ENCODE assay signal across 10 cellular contexts in genomic region chr11:26905368-26905767, GRCh38.
DNase-seq lines count a peak whose midpoint lies in the region; ATAC-seq and TF ChIP-seq lines count a peak whose summit lies in the region.
"Had no signal": no experiment of that assay in that cellular context is flagged by ENCODE, and none has a peak within 500 bp of the region (broad histone marks: within the 10 kb centered on the region; RNA-seq: fewer than 3 reads in every experiment).

No MANE protein-coding gene starts in this region.

- peaks cover 3% of the 10 kb centered on the region for H3K9me3 Mint-ChIP-seq in nephron
- H3K9me3 Mint-ChIP-seq in activated naive CD8-positive, alpha-beta T cell treated with anti-CD3 and anti-CD28 coated beads for 36 hours, result peaks cover 1% of the 10 kb centered on the region
- H3K9me3 Mint-ChIP-seq: neural crest cell had no signal

- H3K9me2 ChIP-seq in MM.1S (replicated peaks; ENCODE audit: insufficient read depth, low read length), result no peaks in the 10 kb centered on the region

- H4K20me1 ChIP-seq in MM.1S (ENCODE audit: insufficient read depth, low read length), result no peaks in the 10 kb centered on the region

- DNase-seq in ELF-1 (ENCODE audit: low read depth, low spot score), result peak; percentile 8
- peak; percentile 97 for DNase-seq in NCI-H69 (lab: John Stamatoyannopoulos, UW)
- peak; percentile 59 for DNase-seq in choroid plexus epithelial cell (ENCODE audit: low read depth)
- no peak for DNase-seq in activated naive CD8-positive, alpha-beta T cell treated with anti-CD3 and anti-CD28 coated beads for 36 hours
- DNase-seq in stimulated activated CD8-positive, alpha-beta memory T cell treated with anti-CD3 and anti-CD28 coated beads, Interleukin-4, amount 100 ng/mL, for 48 hours, result no peak
- no peak for DNase-seq in MM.1S
- no peak for DNase-seq in Right ventricle myocardium superior
- DNase-seq: activated T-cell treated with anti-CD3 and anti-CD28 coated beads, Interleukin-2, amount 50 U/mL, for 1 hour had no signal

- no peak overlapping the region for H3K9ac ChIP-seq in MM.1S (ENCODE audit: low read length)

- intact Hi-C loops in Right ventricle myocardium superior (cut with DNase I), result no loop called here

- no peaks in the 10 kb centered on the region for H3K79me2 ChIP-seq in MM.1S (ENCODE audit: low read length)

- no peaks in the 10 kb centered on the region for H3K36me3 ChIP-seq in MM.1S (replicated peaks; ENCODE audit: insufficient read depth, low read length)

- H3K4me3 Mint-ChIP-seq in nephron, result no peak overlapping the region
- H3K4me3 Mint-ChIP-seq in activated naive CD8-positive, alpha-beta T cell treated with anti-CD3 and anti-CD28 coated beads for 36 hours, result no peak overlapping the region
- H3K4me3 Mint-ChIP-seq: neural crest cell had no signal

- H3K4me1 Mint-ChIP-seq in nephron, result peaks cover 45% of the 10 kb centered on the region
- no peaks in the 10 kb centered on the region for H3K4me1 Mint-ChIP-seq in activated naive CD8-positive, alpha-beta T cell treated with anti-CD3 and anti-CD28 coated beads for 36 hours

- no peak overlapping the region for H3K4me2 ChIP-seq in MM.1S (ENCODE audit: low read depth, low read length)

- H3K27ac Mint-ChIP-seq in nephron, result peak overlapping the region in 2 of 3 experiments; percentile 11 to 23
- H3K27ac Mint-ChIP-seq in activated naive CD8-positive, alpha-beta T cell treated with anti-CD3 and anti-CD28 coated beads for 36 hours, result no peak overlapping the region

- no peaks in the 10 kb centered on the region for H3K36me3 Mint-ChIP-seq in nephron (ENCODE audit: low read depth)
- H3K36me3 Mint-ChIP-seq in activated naive CD8-positive, alpha-beta T cell treated with anti-CD3 and anti-CD28 coated beads for 36 hours, result no peaks in the 10 kb centered on the region

- no peak overlapping the region for H2AFZ ChIP-seq in MM.1S (ENCODE audit: low read length)

- no peaks in the 10 kb centered on the region for H3K27me3 ChIP-seq in MM.1S (replicated peaks; ENCODE audit: insufficient read depth, low read length)

- H3K4me3 ChIP-seq in choroid plexus epithelial cell (ENCODE audit: low read depth, low read length), result no peak overlapping the region
- H3K4me3 ChIP-seq in MM.1S (ENCODE audit: low read length), result no peak overlapping the region

- H3K27ac ChIP-seq in MM.1S (ENCODE audit: low read length), result no peak overlapping the region

- H3K9me3 ChIP-seq in MM.1S (replicated peaks; ENCODE audit: insufficient read depth, low read length), result no peaks in the 10 kb centered on the region

- no peaks in the 10 kb centered on the region for H3K27me3 Mint-ChIP-seq in nephron (ENCODE audit: low read depth)
- no peaks in the 10 kb centered on the region for H3K27me3 Mint-ChIP-seq in activated naive CD8-positive, alpha-beta T cell treated with anti-CD3 and anti-CD28 coated beads for 36 hours

- TF ChIP-seq CTCF in choroid plexus epithelial cell (conservative IDR thresholded peaks at IDR 0.05; ENCODE audit: low read depth, low read length), result no peak
- no peak for TF ChIP-seq CTCF in nephron (IDR thresholded peaks at IDR 0.05; ENCODE audit: unreplicated experiment in 3 of 3)
- no peak for TF ChIP-seq CTCF in MM.1S (IDR thresholded peaks at IDR 0.05; ENCODE audit: low read length)

- no peaks in the 10 kb centered on the region for H3F3A ChIP-seq in MM.1S (ENCODE audit: insufficient read depth, low read length)

- ATAC-seq in Right ventricle myocardium superior (ENCODE audit: poor library complexity), result no peak

- H3K4me1 ChIP-seq in MM.1S (ENCODE audit: low read length), result no peaks in the 10 kb centered on the region

Comparison
In these comparisons a context has a peak if more than half of its experiments do, and no peak if none do; other contexts are left out.
1. DNase-seq: peak in ELF-1 (single experiment), NCI-H69 (single experiment) and choroid plexus epithelial cell (single experiment); none in activated naive CD8-positive, alpha-beta T cell treated with anti-CD3 and anti-CD28 coated beads for 36 hours (single experiment), stimulated activated CD8-positive, alpha-beta memory T cell treated with anti-CD3 and anti-CD28 coated beads, Interleukin-4, amount 100 ng/mL, for 48 hours (single experiment), MM.1S (single experiment) and Right ventricle myocardium superior (single experiment).